ENCODE assay signal across 7 cellular contexts in genomic region chr16:56931769-56932587, GRCh38. TPM values are rescaled to one million over a fixed set of nuclear protein-coding genes. Genes with fewer than 3 reads are reported as not detected.
A peak's percentile ranks its signal among the peaks of the same experiment; 100 is the strongest.
DNase-seq lines count a peak whose midpoint lies in the region; ATAC-seq and TF ChIP-seq lines count a peak whose summit lies in the region.

TSS of gene HERPUD1 (plus strand) at chr16:56932142. CDS start at chr16:56932245, 103 bp downstream.

- H3K4me1 ChIP-seq in hepatocyte (ENCODE audit: insufficient read depth) = peaks cover 21% of the 10 kb centered on the region

- H3K27me3 ChIP-seq in hepatocyte = no peaks in the 10 kb centered on the region

- WGBS in hepatocyte (ENCODE audit: low lambda C conversion rate, missing lambda C conversion rate) = under 1% methylated on average over 74 of the region's 86 CpGs

- peak within 1 kb of the TSS; percentile 65 for H2AFZ ChIP-seq in hepatocyte

- peaks cover 42% of the 10 kb centered on the region for H4K20me1 ChIP-seq in hepatocyte (ENCODE audit: insufficient read depth, poor library complexity, severe bottlenecking)

- peak within 1 kb of the TSS; percentile 85 for H3K4me2 ChIP-seq in hepatocyte

- ATAC-seq in GM18508 (IDR thresholded peaks at IDR 0.05; ENCODE audit: insufficient read depth, unreplicated experiment) = peak; percentile 58
- ATAC-seq in HG03025 (IDR thresholded peaks at IDR 0.05; ENCODE audit: low FRiP score, unreplicated experiment) = peak; percentile 84

- H3K79me2 ChIP-seq in hepatocyte = peaks cover 44% of the 10 kb centered on the region

- H3K4me3 ChIP-seq in hepatocyte (peak within 1 kb of the TSS; percentile 62), retinal pigment epithelial cell (ENCODE audit: low read length) (peak within 1 kb of the TSS; percentile 99)

- no peak for TF ChIP-seq CTCF in hepatocyte (IDR thresholded peaks at IDR 0.05; ENCODE audit: poor library complexity)
- TF ChIP-seq CTCF in retinal pigment epithelial cell (conservative IDR thresholded peaks at IDR 0.05; ENCODE audit: low read depth, low read length) = no peak

- no peaks in the 10 kb centered on the region for H3K9me3 ChIP-seq in hepatocyte (ENCODE audit: low read depth)

- no peaks in the 10 kb centered on the region for H3K36me3 ChIP-seq in hepatocyte (replicated peaks; ENCODE audit: insufficient read depth, low read depth)

- peak within 1 kb of the TSS; percentile 95 for H3K27ac ChIP-seq in hepatocyte

- no peaks in the 10 kb centered on the region for H3K9me2 ChIP-seq in hepatocyte (replicated peaks; ENCODE audit: insufficient read depth)

- DNase-seq in NCI-H2081 (lab: John Stamatoyannopoulos, UW) = peak; percentile 92 to 95
- DNase-seq in T1000 (lab: John Stamatoyannopoulos, UW) = peak; percentile 90
- peak; percentile 99 for DNase-seq in astrocyte of the hippocampus (ENCODE audit: low read depth, low spot score)
- DNase-seq in hepatocyte (ENCODE audit: low spot score) = peak; percentile 99
- DNase-seq in retinal pigment epithelial cell (ENCODE audit: low read depth) = peak; percentile 89

RNA-seq across cellular contexts. Expression of gene HERPUD1, which starts in this region (rescaled TPM):
- 201 and 253 TPM in 2 replicates for total RNA-seq in hepatocyte
- 185 and 199 TPM in 2 replicates for polyA plus RNA-seq in hepatocyte

Comparison
In these comparisons a context has a peak if more than half of its experiments do, and no peak if none do; other contexts are left out.
1. Peak in every context shown above with its lines: DNase-seq, ATAC-seq, H3K4me3 ChIP-seq and H3K27ac ChIP-seq.